ENCODE assay signal across 25 cellular contexts in genomic region chr2:125450092-125450491, GRCh38.
"Had no signal": no experiment of that assay in that cellular context is flagged by ENCODE, and none has a peak within 500 bp of the region (broad histone marks: within the 10 kb centered on the region; RNA-seq: fewer than 3 reads in every experiment).

No MANE protein-coding gene starts in this region.

- ATAC-seq: effector memory CD8-positive, alpha-beta T cell; esophagus mucosa; foreskin keratinocyte; gastrocnemius medialis; gastroesophageal sphincter; heart left ventricle; heart right ventricle had no signal

- H3K4me1 ChIP-seq: colonic mucosa, esophagus muscularis mucosa, esophagus squamous epithelium, foreskin keratinocyte, gastrocnemius medialis, gastroesophageal sphincter, heart left ventricle, heart right ventricle had no signal

- H3K4me3 ChIP-seq: colonic mucosa, coronary artery, dorsolateral prefrontal cortex, esophagus muscularis mucosa, esophagus squamous epithelium, gastrocnemius medialis, gastroesophageal sphincter, heart left ventricle, heart right ventricle had no signal

- H3K27me3 ChIP-seq: colonic mucosa, dorsolateral prefrontal cortex, esophagus muscularis mucosa, esophagus squamous epithelium, foreskin keratinocyte, gastrocnemius medialis, gastroesophageal sphincter, heart left ventricle, heart right ventricle had no signal

- DNase-seq: colonic mucosa; cortex of kidney; dermis blood vessel endothelial cell; dorsolateral prefrontal cortex; effector CD4-positive, alpha-beta T cell; effector CD8-positive, alpha-beta T cell; effector memory CD4-positive, alpha-beta T cell; effector memory CD8-positive, alpha-beta T cell; endodermal cell; erythroblast; esophagus squamous epithelium; foreskin fibroblast; foreskin keratinocyte; foreskin melanocyte; gastrocnemius medialis; glutamatergic neuron; head of caudate nucleus; heart left ventricle; heart right ventricle had no signal

- H3K9me3 ChIP-seq: colonic mucosa, esophagus muscularis mucosa, esophagus squamous epithelium, gastrocnemius medialis, gastroesophageal sphincter had no signal

- H3K36me3 ChIP-seq: colonic mucosa, esophagus muscularis mucosa, esophagus squamous epithelium, gastrocnemius medialis, gastroesophageal sphincter, heart left ventricle, heart right ventricle had no signal

- H3K27ac ChIP-seq: colonic mucosa, coronary artery, dorsolateral prefrontal cortex, epithelial cell of prostate, esophagus muscularis mucosa, esophagus squamous epithelium, foreskin keratinocyte, gastrocnemius medialis, gastroesophageal sphincter, heart left ventricle, heart right ventricle had no signal

- FAIRE-seq: endothelial cell of umbilical vein had no signal
